7 cellular contexts compared by ENCODE assay signal in genomic region chr5:74154526-74154925, GRCh38.
"Had no signal": no experiment of that assay in that cellular context is flagged by ENCODE, and none has a peak within 500 bp of the region (broad histone marks: within the 10 kb centered on the region; RNA-seq: fewer than 3 reads in every experiment).

No MANE protein-coding gene starts in this region.

- H3K4me3 Mint-ChIP-seq: IgD-negative memory B cell had no signal

- H3K4me1 Mint-ChIP-seq: IgD-negative memory B cell had no signal

- H3K4me2 ChIP-seq: KMS-11 had no signal

- FAIRE-seq: HTR-8/SVneo had no signal

- DNase-seq: IMR-90, KBM-7, KG1 had no signal

- H3K36me3 Mint-ChIP-seq: IgD-negative memory B cell had no signal

- H3K9ac ChIP-seq: KMS-11 had no signal

- H3K27ac ChIP-seq: HL-60, KMS-11 had no signal

- H3K27ac Mint-ChIP-seq: IgD-negative memory B cell had no signal

- H3K9me3 Mint-ChIP-seq: IgD-negative memory B cell had no signal
